Comparison of ENCODE assay signal across 8 cellular contexts in the genomic region with DNA sequence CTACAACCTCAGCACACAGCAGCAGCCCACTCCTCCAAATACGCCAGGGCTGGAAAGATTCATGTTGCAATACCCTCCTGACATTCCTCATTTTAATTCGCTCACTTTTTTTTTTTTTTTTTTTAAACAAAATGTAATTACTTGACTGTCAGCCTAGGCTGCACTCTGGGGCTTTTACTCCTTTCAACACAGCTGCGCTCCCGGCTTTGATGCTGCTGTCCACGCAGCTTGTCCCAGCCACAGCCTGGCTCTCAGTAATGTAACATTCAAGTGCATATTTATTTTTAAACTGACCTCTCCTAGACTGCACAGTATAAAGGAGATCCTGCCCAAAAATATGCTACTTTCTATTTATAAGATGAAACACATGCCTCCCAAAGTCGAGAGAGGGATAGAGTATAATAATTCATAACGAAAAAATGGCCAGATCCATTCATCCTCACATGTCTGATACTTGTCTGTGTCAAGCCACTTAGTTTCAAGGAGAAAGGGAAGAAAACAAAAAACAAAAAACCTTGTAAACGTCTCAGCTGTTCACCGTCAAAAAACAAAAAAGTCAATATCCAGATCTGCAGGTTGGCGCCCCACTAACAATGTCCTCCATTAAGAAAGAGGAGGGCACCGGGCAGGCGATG. TPM values are rescaled to one million over a fixed set of nuclear protein-coding genes. Genes with fewer than 3 reads are reported as not detected.
DNase-seq lines count a peak whose midpoint lies in the region; ATAC-seq lines count a peak whose summit lies in the region.

No MANE protein-coding gene starts in this region.

- H3K27ac ChIP-seq in thymus (ENCODE audit: low read depth) = no peak overlapping the region

- no peaks in the 10 kb centered on the region for H3K27me3 ChIP-seq in thymus (ENCODE audit: control insufficient read depth, insufficient read depth)

- peaks cover 7% of the 10 kb centered on the region for H3K4me1 ChIP-seq in thymus (ENCODE audit: control insufficient read depth, insufficient read depth, low read length)

- H3K9me3 Mint-ChIP-seq in T-helper 1 cell treated with Interleukin-12 subunit alpha and Interleukin-12 subunit beta and Interleukin-4 antibody, amounts not matched to agents 30 μg/mL and 1 μg/mL, for 36 hours = no peaks in the 10 kb centered on the region

- no peaks in the 10 kb centered on the region for H3K9me3 ChIP-seq in thymus (ENCODE audit: control insufficient read depth)

- H3K36me3 ChIP-seq in thymus (ENCODE audit: control insufficient read depth, insufficient read depth) = no peaks in the 10 kb centered on the region

- peak overlapping the region; percentile 94 for H3K4me3 Mint-ChIP-seq in T-helper 1 cell treated with Interleukin-12 subunit alpha and Interleukin-12 subunit beta and Interleukin-4 antibody, amounts not matched to agents 30 μg/mL and 1 μg/mL, for 36 hours

- peak overlapping the region; percentile 85 for H3K4me3 ChIP-seq in thymus (ENCODE audit: low read length)

- peaks cover 27% of the 10 kb centered on the region for H3K4me1 Mint-ChIP-seq in T-helper 1 cell treated with Interleukin-12 subunit alpha and Interleukin-12 subunit beta and Interleukin-4 antibody, amounts not matched to agents 30 μg/mL and 1 μg/mL, for 36 hours (ENCODE audit: low read depth)

- WGBS in thymus = 32% methylated on average over 12 of the region's 12 CpGs

- H3K36me3 Mint-ChIP-seq in T-helper 1 cell treated with Interleukin-12 subunit alpha and Interleukin-12 subunit beta and Interleukin-4 antibody, amounts not matched to agents 30 μg/mL and 1 μg/mL, for 36 hours (ENCODE audit: low read depth) = peaks cover 6% of the 10 kb centered on the region

- peak overlapping the region; percentile 82 for H3K27ac Mint-ChIP-seq in T-helper 1 cell treated with Interleukin-12 subunit alpha and Interleukin-12 subunit beta and Interleukin-4 antibody, amounts not matched to agents 30 μg/mL and 1 μg/mL, for 36 hours

- H3K27me3 Mint-ChIP-seq in T-helper 1 cell treated with Interleukin-12 subunit alpha and Interleukin-12 subunit beta and Interleukin-4 antibody, amounts not matched to agents 30 μg/mL and 1 μg/mL, for 36 hours (ENCODE audit: low read depth) = peaks cover 7% of the 10 kb centered on the region

- DNase-seq in T-helper 1 cell (no peak), astrocyte of the hippocampus (ENCODE audit: low read depth, low spot score) (peak; percentile 54), left kidney (ENCODE audit: low read depth, low spot score) (peak; percentile 51)

- ATAC-seq in HG02798 (IDR thresholded peaks at IDR 0.05; ENCODE audit: poor library complexity, unreplicated experiment) (no peak), HG02571 (IDR thresholded peaks at IDR 0.05; ENCODE audit: unreplicated experiment) (no peak), GM18873 (IDR thresholded peaks at IDR 0.05; ENCODE audit: low FRiP score, unreplicated experiment) (no peak)

RNA-seq across cellular contexts. Expression of gene CDC42EP3, which starts 0.9 kb away (rescaled TPM):
- polyA plus RNA-seq in thymus = 19.1 TPM

Comparison
In these comparisons a context has a peak if more than half of its experiments do, and no peak if none do; other contexts are left out.
1. DNase-seq: peak in astrocyte of the hippocampus (single experiment) and left kidney (single experiment); none in T-helper 1 cell (0 of 5).